In the genomic region with DNA sequence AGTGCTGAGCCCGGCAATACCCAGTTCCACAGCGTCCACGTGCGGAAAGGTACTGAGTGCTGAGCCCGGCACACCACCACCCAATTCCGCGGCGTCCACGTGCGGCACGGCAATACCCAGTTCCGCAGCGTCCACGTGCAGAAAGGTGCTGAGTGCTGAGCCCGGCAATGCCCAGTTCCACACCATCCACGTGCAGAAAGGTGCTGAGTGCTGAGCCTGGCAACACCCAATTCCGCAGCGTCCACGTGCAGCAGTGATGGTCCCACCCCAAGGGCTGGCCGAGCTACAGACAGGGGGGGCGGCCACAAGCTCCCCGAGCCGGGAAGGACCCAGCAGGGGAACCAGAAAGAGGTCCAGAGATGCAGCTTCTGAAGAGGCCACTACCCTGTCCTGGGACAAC, we compare ENCODE assay signal across 17 cellular contexts.
"Had no signal": no experiment of that assay in that cellular context is flagged by ENCODE, and none has a peak within 500 bp of the region (broad histone marks: within the 10 kb centered on the region; RNA-seq: fewer than 3 reads in every experiment).

No MANE protein-coding gene starts in this region.

- H3K4me3 ChIP-seq: coronary artery, heart left ventricle, left lung, spleen, thoracic aorta, transverse colon had no signal

- DNase-seq: central memory CD4-positive, alpha-beta T cell; effector CD4-positive, alpha-beta T cell; foreskin melanocyte; heart left ventricle; left lung; naive thymus-derived CD4-positive, alpha-beta T cell; spleen; stimulated activated CD4-positive, alpha-beta T cell treated with anti-CD3 and anti-CD28 coated beads, Interleukin-15, amount 100 ng/mL, for 24 hours; stimulated activated CD4-positive, alpha-beta T cell treated with anti-CD3 and anti-CD28 coated beads, Interleukin-1b, Interleukin-23, amount 100 ng/mL, for 48 hours; stimulated activated CD4-positive, alpha-beta T cell treated with anti-CD3 and anti-CD28 coated beads, Interleukin-4, amount 100 ng/mL, for 24 hours; stimulated activated naive B cell treated with anti-CD40 and anti-IgM and Interleukin-4, amounts not matched to agents 10 μg/mL and 1 μg/mL and 100 μg/mL, for 72 hours; stimulated activated naive CD8-positive, alpha-beta T cell treated with anti-CD3 and anti-CD28 coated beads, Interleukin-15, amount 100 ng/mL, for 72 hours; substantia nigra; transverse colon had no signal

- ATAC-seq: left lung; naive thymus-derived CD4-positive, alpha-beta T cell; sciatic nerve; stimulated activated naive B cell treated with anti-CD40 and anti-IgM and Interleukin-4, amounts not matched to agents 10 μg/mL and 1 μg/mL and 100 μg/mL, for 72 hours; stimulated activated naive CD8-positive, alpha-beta T cell treated with anti-CD3 and anti-CD28 coated beads, Interleukin-15, amount 100 ng/mL, for 72 hours had no signal

- H3K9me3 Mint-ChIP-seq: naive thymus-derived CD4-positive, alpha-beta T cell; stimulated activated naive B cell treated with anti-CD40 and anti-IgM and Interleukin-4, amounts not matched to agents 10 μg/mL and 1 μg/mL and 100 μg/mL, for 72 hours; stimulated activated naive CD8-positive, alpha-beta T cell treated with anti-CD3 and anti-CD28 coated beads, Interleukin-15, amount 100 ng/mL, for 72 hours had no signal

- H3K27me3 ChIP-seq: heart left ventricle, left lung, spleen, transverse colon had no signal

- H3K9me3 ChIP-seq: heart left ventricle, left lung, spleen, thoracic aorta, transverse colon had no signal

- H3K27me3 Mint-ChIP-seq: naive thymus-derived CD4-positive, alpha-beta T cell; stimulated activated naive B cell treated with anti-CD40 and anti-IgM and Interleukin-4, amounts not matched to agents 10 μg/mL and 1 μg/mL and 100 μg/mL, for 72 hours; stimulated activated naive CD8-positive, alpha-beta T cell treated with anti-CD3 and anti-CD28 coated beads, Interleukin-15, amount 100 ng/mL, for 72 hours had no signal

- H3K27ac ChIP-seq: left lung, thoracic aorta, transverse colon had no signal

- H3K4me3 Mint-ChIP-seq: naive thymus-derived CD4-positive, alpha-beta T cell; stimulated activated naive B cell treated with anti-CD40 and anti-IgM and Interleukin-4, amounts not matched to agents 10 μg/mL and 1 μg/mL and 100 μg/mL, for 72 hours; stimulated activated naive CD8-positive, alpha-beta T cell treated with anti-CD3 and anti-CD28 coated beads, Interleukin-15, amount 100 ng/mL, for 72 hours had no signal

- H3K27ac Mint-ChIP-seq: naive thymus-derived CD4-positive, alpha-beta T cell; stimulated activated naive B cell treated with anti-CD40 and anti-IgM and Interleukin-4, amounts not matched to agents 10 μg/mL and 1 μg/mL and 100 μg/mL, for 72 hours; stimulated activated naive CD8-positive, alpha-beta T cell treated with anti-CD3 and anti-CD28 coated beads, Interleukin-15, amount 100 ng/mL, for 72 hours had no signal
